6 cellular contexts compared by ENCODE assay signal in the genomic region with DNA sequence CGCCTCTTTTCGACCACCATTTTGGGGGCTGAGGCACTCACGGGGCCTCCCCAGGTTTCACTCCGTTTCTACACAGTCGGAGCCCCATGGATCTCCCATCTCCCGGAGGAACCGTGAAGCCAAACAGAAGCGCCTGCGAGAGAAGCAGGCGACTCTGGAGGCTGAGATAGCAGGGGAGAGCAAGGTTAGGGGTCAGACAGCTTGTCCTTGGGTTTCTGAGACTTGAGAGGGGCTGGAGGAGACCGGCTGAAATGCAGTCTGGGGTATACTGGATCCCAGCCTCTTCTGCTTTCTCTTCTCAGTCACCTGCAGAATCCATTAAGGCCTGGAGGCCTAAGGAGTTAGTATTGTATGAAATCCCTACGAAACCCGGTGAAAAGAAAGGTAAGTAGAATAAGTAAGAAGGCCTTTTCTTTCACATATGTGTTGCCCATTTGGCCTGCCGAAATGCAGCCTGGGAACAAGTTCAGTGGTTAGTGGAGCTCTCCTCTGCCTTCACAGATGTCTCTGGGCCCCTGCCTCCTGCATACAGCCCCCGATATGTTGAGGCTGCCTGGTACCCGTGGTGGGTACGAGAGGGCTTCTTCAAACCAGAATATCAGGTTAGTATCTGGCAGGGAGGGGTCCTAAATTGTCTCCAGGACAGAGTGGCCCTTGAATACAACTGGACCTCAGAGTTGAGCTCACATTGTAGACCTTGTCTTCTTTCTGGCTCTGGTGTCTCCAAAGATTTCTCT. TPM values are rescaled to one million over a fixed set of nuclear protein-coding genes. Genes with fewer than 3 reads are reported as not detected.
DNase-seq lines count a peak whose midpoint lies in the region; ATAC-seq and TF ChIP-seq lines count a peak whose summit lies in the region.

No MANE protein-coding gene starts in this region.

- H3K9me3 ChIP-seq in tibial nerve: no peaks in the 10 kb centered on the region

- no peak for TF ChIP-seq EP300 in tibial nerve (IDR thresholded peaks at IDR 0.05)

- no peaks in the 10 kb centered on the region for H3K27me3 ChIP-seq in tibial nerve

- CTCF ChIA-PET in AG04449 (lab: Yijun Ruan, JAX): interaction anchor here (0.8 to 24.2 kb wide), 43 partner anchors 10 to 452 kb away, joined by 3 to 1346 read pairs (median 9); partner anchors contain the start of genes DDR1, MUC21, MUCL3 and PSORS1C1

- TF ChIP-seq CTCF in AG04449 (IDR thresholded peaks at IDR 0.05; ENCODE audit: insufficient read depth, low read length, missing control alignments) (no peak), tibial nerve (IDR thresholded peaks at IDR 0.05) (no peak)

- peak; percentile 1 for ATAC-seq in left ventricle myocardium superior

- no peak for TF ChIP-seq POLR2A in tibial nerve (IDR thresholded peaks at IDR 0.05)

- intact Hi-C loops in left ventricle myocardium superior (cut with micrococcal nuclease): loop anchor here (5.0 kb wide), 1 partner anchor 348 kb away; no protein-coding TSS in a partner anchor

- peaks cover 0 to 67% (median 7%) of the 10 kb centered on the region in 3 donors for H3K36me3 ChIP-seq in tibial nerve

- POLR2A ChIA-PET in AG04449 (lab: Yijun Ruan, JAX): interaction anchor here (1.6 to 2.5 kb wide), 2 partner anchors 156 to 165 kb away, joined by 4 to 11 read pairs; no protein-coding TSS in a partner anchor

- DNase-seq in AG04449 (ENCODE audit: low read depth, low spot score) (no peak), SK-N-DZ (ENCODE audit: low spot score) (peak; percentile 10), left ventricle myocardium superior (no peak), tibial nerve (ENCODE audit: low spot score in 2 of 2) (no peak), 8988T (no peak)
- no peak for DNase-seq in activated effector memory CD4-positive, alpha-beta T cell treated with anti-CD3 and anti-CD28 coated beads, Interleukin-2, amount 50 U/mL, for 16 hours

- H3K4me1 ChIP-seq in tibial nerve: peaks cover 0 to 34% (median 12%) of the 10 kb centered on the region in 4 donors

- peak overlapping the region; percentile 60 for H3K4me3 ChIP-seq in AG04449 (ENCODE audit: low read depth, low read length)
- H3K4me3 ChIP-seq in tibial nerve: peak overlapping the region; percentile 39 to 75 (median 57)

- WGBS in tibial nerve, 2 donors: 28 to 41% methylated on average over 17 of the region's 17 CpGs

- H3K27ac ChIP-seq in tibial nerve: peak overlapping the region; percentile 81 to 97 (median 92)

RNA-seq across cellular contexts. Expression of gene VARS2, which starts 1.0 kb away (rescaled TPM):
- polyA plus RNA-seq in SK-N-DZ (2014; cell fraction: cytosol; rRNA removed): 45.0 and 46.3 TPM in 2 replicates
- polyA plus RNA-seq in SK-N-DZ (2014; cell fraction: nucleus; rRNA removed): 264 and 303 TPM in 2 replicates
- total RNA-seq in left ventricle myocardium superior (18.2 TPM), tibial nerve (10 to 100 TPM; 22.6 to 26.2 (median 24.7) TPM)

RNA-seq across cellular contexts. Expression of gene GTF2H4, which starts 7.0 kb away (rescaled TPM):
- polyA plus RNA-seq in SK-N-DZ (2014; cell fraction: cytosol; rRNA removed): 21.0 and 21.8 TPM in 2 replicates
- 128 and 154 TPM in 2 replicates for polyA plus RNA-seq in SK-N-DZ (2014; cell fraction: nucleus; rRNA removed)
- total RNA-seq in left ventricle myocardium superior (21.4 TPM), tibial nerve (10 to 100 TPM in 2 of 4 donors, 1 to 10 TPM in 2; 2.2 to 25.2 (median 10.1) TPM)

RNA-seq across cellular contexts. Expression of gene SFTA2, which starts 16.9 kb away (rescaled TPM):
- not detected in 2 replicates for polyA plus RNA-seq in SK-N-DZ (2014; cell fraction: cytosol; rRNA removed)
- polyA plus RNA-seq in SK-N-DZ (2014; cell fraction: nucleus; rRNA removed): not detected in 2 replicates
- total RNA-seq in left ventricle myocardium superior (not detected), tibial nerve (not detected)

RNA-seq across cellular contexts. Expression of gene MUCL3, which starts 25.8 kb away (rescaled TPM):
- polyA plus RNA-seq in SK-N-DZ (2014; cell fraction: cytosol; rRNA removed): not detected in 2 replicates
- not detected in 2 replicates for polyA plus RNA-seq in SK-N-DZ (2014; cell fraction: nucleus; rRNA removed)
- total RNA-seq in left ventricle myocardium superior: not detected
- under 1 TPM in 1 of 4 donors, not detected in 3; under 0.01 TPM for total RNA-seq in tibial nerve

RNA-seq across cellular contexts. Expression of gene DDR1, which starts 30.7 kb away (rescaled TPM):
- 14.3 and 120 TPM in 2 replicates for polyA plus RNA-seq in SK-N-DZ (2014; cell fraction: cytosol; rRNA removed)
- 20.8 and 26.1 TPM in 2 replicates for polyA plus RNA-seq in SK-N-DZ (2014; cell fraction: nucleus; rRNA removed)
- total RNA-seq in left ventricle myocardium superior: 25.7 TPM
- 10 to 100 TPM; 36.7 to 60.1 (median 39.8) TPM for total RNA-seq in tibial nerve
